In the genomic region with DNA sequence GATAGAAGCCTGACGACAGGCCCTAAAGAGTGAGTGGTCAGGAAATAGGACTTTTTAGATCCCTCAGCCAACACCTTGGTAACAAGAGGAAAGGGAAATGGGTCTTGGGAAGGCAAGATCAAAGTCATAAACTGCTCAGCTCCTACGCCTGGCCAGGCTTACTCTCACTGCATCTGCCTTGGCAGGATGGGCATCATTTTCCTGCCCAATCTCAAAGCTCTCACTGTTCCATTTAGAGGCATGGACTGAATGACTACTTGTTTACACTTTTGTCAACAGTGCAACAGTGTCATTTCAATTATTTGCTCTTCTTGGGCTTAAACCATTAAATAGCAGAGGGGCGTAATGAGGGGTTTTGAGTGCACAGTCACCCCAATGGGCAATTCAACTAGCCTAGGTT, we compare ENCODE assay signal across 19 cellular contexts.
DNase-seq lines count a peak whose midpoint lies in the region; ATAC-seq, FAIRE-seq and TF ChIP-seq lines count a peak whose summit lies in the region.
"Had no signal": no experiment of that assay in that cellular context is flagged by ENCODE, and none has a peak within 500 bp of the region (broad histone marks: within the 10 kb centered on the region; RNA-seq: fewer than 3 reads in every experiment).

No MANE protein-coding gene starts in this region.

- DNase-seq in keratinocyte (ENCODE audit: low read depth, low spot score) (no peak), substantia nigra (lab: John Stamatoyannopoulos, UW) (peak in 34 of 49 donors; percentile 1 to 57 (median 14)), NCI-H526 treated with DMSO at 0.1 percent for 48 hours (lab: John Stamatoyannopoulos, UW) (no peak), PC-3 (no peak), NCI-H128 (lab: John Stamatoyannopoulos, UW; ENCODE audit: unreplicated experiment) (no peak)
- DNase-seq: GOT3, NCI-H1105 treated with DMSO at 0.1 percent for 48 hours, NCI-H1694 treated with DMSO at 0.1 percent for 48 hours, NCI-H2107, NCI-H226, NCI-H774, PC-9, SJCRH30 had no signal

- TF ChIP-seq CTCF in keratinocyte (optimal IDR thresholded peaks at IDR 0.05 in 1 of 3, IDR thresholded peaks at IDR 0.05 in 1 of 3, conservative IDR thresholded peaks at IDR 0.05 in 1 of 3; ENCODE audit: extremely low read depth in 1 of 3, insufficient read depth in 2 of 3, low read length in 3 of 3) = no peak
- no peak for TF ChIP-seq CTCF in PC-3 (conservative IDR thresholded peaks at IDR 0.05; ENCODE audit: low read depth, low read length)

- H3K9me1 ChIP-seq in keratinocyte (ENCODE audit: control insufficient read depth, extremely low read depth, insufficient read depth, low read length) = no peaks in the 10 kb centered on the region

- H3K79me2 ChIP-seq in keratinocyte (ENCODE audit: control insufficient read depth, insufficient read depth, low read length) = no peaks in the 10 kb centered on the region
- H3K79me2 ChIP-seq in PC-3 (ENCODE audit: low read length) = no peaks in the 10 kb centered on the region

- H3F3A ChIP-seq in PC-3 (ENCODE audit: low read length, unreplicated experiment) = no peaks in the 10 kb centered on the region

- no TSS peak for BruUV-seq in PC-3 (replicated peaks; lab: Mats Ljungman, UMichigan)

- dilution Hi-C loops in keratinocyte (cut with MboI; ENCODE audit: extremely low pct_ligation_motif_present, low sequenced_read_pairs) = no loop called here

- H2AFZ ChIP-seq in keratinocyte (ENCODE audit: control insufficient read depth, low read length) (no peak overlapping the region), PC-3 (ENCODE audit: low read length) (no peak overlapping the region)
- H2AFZ ChIP-seq: PC-9 had no signal

- H3K27ac ChIP-seq in angular gyrus (ENCODE audit: low read depth, low read length) (peak overlapping the region; percentile 79), cingulate gyrus (ENCODE audit: low read depth, low read length) (peak overlapping the region; percentile 42), keratinocyte (ENCODE audit: control insufficient read depth, insufficient read depth, low read length) (no peak overlapping the region), substantia nigra (ENCODE audit: low read depth, low read length, poor library complexity, severe bottlenecking) (peak overlapping the region; percentile 64), PC-3 (ENCODE audit: low read length) (no peak overlapping the region)
- H3K27ac ChIP-seq: C4-2B, PC-9, SJCRH30 had no signal

- no peaks in the 10 kb centered on the region for H3K36me3 ChIP-seq in keratinocyte (ENCODE audit: control insufficient read depth in 2 of 2, extremely low read depth in 1 of 2, insufficient read depth in 2 of 2, low read length in 2 of 2)
- H3K36me3 ChIP-seq in PC-3 (ENCODE audit: low read depth, low read length) = no peaks in the 10 kb centered on the region
- H3K36me3 ChIP-seq: SJCRH30 had no signal

- H3K4me1 ChIP-seq in keratinocyte (ENCODE audit: control insufficient read depth, extremely low read depth, insufficient read depth, low read length) = no peaks in the 10 kb centered on the region
- no peaks in the 10 kb centered on the region for H3K4me1 ChIP-seq in PC-3 (ENCODE audit: insufficient read depth, low read length)
- H3K4me1 ChIP-seq: SJCRH30 had no signal

- CTCF ChIA-PET in PC-3 (lab: Charles Lee) = no interaction called here

- no peaks in the 10 kb centered on the region for H3K9me3 ChIP-seq in keratinocyte (ENCODE audit: control insufficient read depth, low read depth, low read length)
- peaks cover 26% of the 10 kb centered on the region for H3K9me3 ChIP-seq in PC-3 (ENCODE audit: low read length)
- H3K9me3 ChIP-seq: SJCRH30 had no signal

- H3K4me2 ChIP-seq in keratinocyte (ENCODE audit: control insufficient read depth, extremely low read depth, insufficient read depth, low read depth, low read length) (no peak overlapping the region), PC-3 (ENCODE audit: low read length) (no peak overlapping the region)
- H3K4me2 ChIP-seq: PC-9 had no signal

- H3K9ac ChIP-seq in keratinocyte (ENCODE audit: control insufficient read depth, extremely low read depth, insufficient read depth, low read length) = no peak overlapping the region
- no peak overlapping the region for H3K9ac ChIP-seq in PC-3 (ENCODE audit: low read length)

- no peaks in the 10 kb centered on the region for H3K9me2 ChIP-seq in PC-3 (replicated peaks; ENCODE audit: low read length)

- H4K20me1 ChIP-seq in keratinocyte (ENCODE audit: control insufficient read depth, extremely low read depth, insufficient read depth, low read length) (no peaks in the 10 kb centered on the region), PC-3 (ENCODE audit: low read length) (no peaks in the 10 kb centered on the region)

- intact Hi-C loops in PC-3 (cut with micrococcal nuclease) = no loop called here

- peak; percentile 20 for FAIRE-seq in keratinocyte (lab: Jason Lieb, UNC)
- FAIRE-seq: D721Med, GM12892, GM18507 had no signal

- no peak for ATAC-seq in PC-3

- POLR2A ChIA-PET in PC-3 (lab: Charles Lee; ENCODE audit: unreplicated experiment) = no interaction called here

- H3K27me3 ChIP-seq in keratinocyte (ENCODE audit: control insufficient read depth, extremely low read depth, insufficient read depth, low read length) = no peaks in the 10 kb centered on the region
- H3K27me3 ChIP-seq in PC-3 (ENCODE audit: low read length) = no peaks in the 10 kb centered on the region
- H3K27me3 ChIP-seq: SJCRH30 had no signal

- H3K4me3 ChIP-seq in keratinocyte (ENCODE audit: control insufficient read depth in 2 of 3, extremely low read depth in 1 of 3, insufficient read depth in 2 of 3, low read depth in 1 of 3, low read length in 3 of 3) (no peak overlapping the region), PC-3 (ENCODE audit: low read length) (no peak overlapping the region)
- H3K4me3 ChIP-seq: PC-9, SJCRH30 had no signal

Comparison
In these comparisons a context has a peak if more than half of its experiments do, and no peak if none do; other contexts are left out.
1. H3K27ac ChIP-seq: peak in angular gyrus (single experiment), cingulate gyrus (single experiment) and substantia nigra (single experiment); none in keratinocyte (single experiment) and PC-3 (single experiment).
2. DNase-seq: peak in substantia nigra (34 of 49); none in keratinocyte (single experiment), NCI-H526 treated with DMSO at 0.1 percent for 48 hours (single experiment), PC-3 (single experiment) and NCI-H128 (single experiment).